Comparison of ENCODE assay signal across 7 cellular contexts in genomic region chr4:78661923-78662521, GRCh38.
DNase-seq lines count a peak whose midpoint lies in the region; ATAC-seq, FAIRE-seq and TF ChIP-seq lines count a peak whose summit lies in the region.

No MANE protein-coding gene starts in this region.

- peaks cover 27% of the 10 kb centered on the region for H3K4me1 ChIP-seq in MM.1S (ENCODE audit: low read length)

- H4K20me1 ChIP-seq in MM.1S (ENCODE audit: insufficient read depth, low read length): no peaks in the 10 kb centered on the region

- H3K27me3 ChIP-seq in MM.1S (replicated peaks; ENCODE audit: insufficient read depth, low read length): peaks cover 10% of the 10 kb centered on the region; the same call in 1 of the 2 replicates

- H3K4me3 ChIP-seq in MM.1S (ENCODE audit: low read length): no peak overlapping the region
- H3K4me3 ChIP-seq in skeletal muscle cell (ENCODE audit: low read depth, low read length): no peak overlapping the region

- H3F3A ChIP-seq in MM.1S (ENCODE audit: insufficient read depth, low read length): peaks cover 30% of the 10 kb centered on the region

- TF ChIP-seq CTCF in MM.1S (IDR thresholded peaks at IDR 0.05; ENCODE audit: low read length): no peak

- DNase-seq in MM.1S (peak; percentile 40), skeletal muscle cell (ENCODE audit: low read depth) (peak; percentile 65), NCI-H1694 treated with DMSO at 0.1 percent for 48 hours (lab: John Stamatoyannopoulos, UW) (no peak)
- DNase-seq in stimulated activated CD4-positive, alpha-beta T cell treated with anti-CD3 and anti-CD28 coated beads, Interleukin-12 subunit alpha, Interleukin-12 subunit beta, amount 100 ng/mL, for 4 hours: no peak

- H3K27ac ChIP-seq in MM.1S (ENCODE audit: low read length): no peak overlapping the region

- no peaks in the 10 kb centered on the region for H3K79me2 ChIP-seq in MM.1S (ENCODE audit: low read length)

- H3K9me2 ChIP-seq in MM.1S (replicated peaks; ENCODE audit: insufficient read depth, low read length): no peaks in the 10 kb centered on the region

- H3K36me3 ChIP-seq in MM.1S (replicated peaks; ENCODE audit: insufficient read depth, low read length): no peaks in the 10 kb centered on the region

- FAIRE-seq in endometrium (lab: Jason Lieb, UNC): peak; percentile 95

- H2AFZ ChIP-seq in MM.1S (ENCODE audit: low read length): no peak overlapping the region

- H3K9ac ChIP-seq in MM.1S (ENCODE audit: low read length): no peak overlapping the region

- ATAC-seq in GM18517 (IDR thresholded peaks at IDR 0.05; ENCODE audit: unreplicated experiment) (peak; percentile 82), GM21825 (IDR thresholded peaks at IDR 0.05; ENCODE audit: unreplicated experiment) (peak; percentile 81)

- peak overlapping the region; percentile 24; the same call in 1 of the 2 replicates for H3K4me2 ChIP-seq in MM.1S (ENCODE audit: low read depth, low read length)

- H3K9me3 ChIP-seq in MM.1S (replicated peaks; ENCODE audit: insufficient read depth, low read length): no peaks in the 10 kb centered on the region

Comparison
In these comparisons a context has a peak if more than half of its experiments do, and no peak if none do; other contexts are left out.
1. DNase-seq: peak in MM.1S (single experiment) and skeletal muscle cell (single experiment); none in NCI-H1694 treated with DMSO at 0.1 percent for 48 hours (single experiment) and stimulated activated CD4-positive, alpha-beta T cell treated with anti-CD3 and anti-CD28 coated beads, Interleukin-12 subunit alpha, Interleukin-12 subunit beta, amount 100 ng/mL, for 4 hours (single experiment).